In genomic region chr21:45541221-45542039, GRCh38 we compare ENCODE assay signal across 8 cellular contexts. TPM values are rescaled to one million over a fixed set of nuclear protein-coding genes. Genes with fewer than 3 reads are reported as not detected.
DNase-seq lines count a peak whose midpoint lies in the region; ATAC-seq and TF ChIP-seq lines count a peak whose summit lies in the region.

No MANE protein-coding gene starts in this region.

- H3K27ac Mint-ChIP-seq in activated naive CD8-positive, alpha-beta T cell treated with anti-CD3 and anti-CD28 coated beads, Interleukin-2, amount 50 U/mL, for 24 hours: peak overlapping the region; percentile 88

- no peaks in the 10 kb centered on the region for H3F3A ChIP-seq in SU-DHL-6 (ENCODE audit: insufficient read depth)

- TF ChIP-seq CTCF in SU-DHL-6 (IDR thresholded peaks at IDR 0.05; ENCODE audit: insufficient read depth, low read length, poor library complexity, severe bottlenecking) (no peak), right atrium auricular region (IDR thresholded peaks at IDR 0.05) (no peak), psoas muscle (IDR thresholded peaks at IDR 0.05) (no peak)

- H3K4me3 ChIP-seq in SU-DHL-6 (ENCODE audit: insufficient read depth, low read length, poor library complexity, severe bottlenecking) (peak overlapping the region; percentile 80), right atrium auricular region (peak overlapping the region; percentile 75 to 82), psoas muscle (peak overlapping the region; percentile 72)

- ATAC-seq in activated naive CD8-positive, alpha-beta T cell treated with anti-CD3 and anti-CD28 coated beads, Interleukin-2, amount 50 U/mL, for 24 hours: peak; percentile 80
- ATAC-seq in psoas muscle: peak; percentile 31 to 76 (median 65)
- ATAC-seq in HG02870 (IDR thresholded peaks at IDR 0.05; ENCODE audit: unreplicated experiment): no peak

- no peaks in the 10 kb centered on the region for H4K20me1 ChIP-seq in SU-DHL-6 (ENCODE audit: low read depth, low read length)

- peak; percentile 37 for DNase-seq in NCI-H1436 (lab: John Stamatoyannopoulos, UW)
- DNase-seq in NCI-H1436 treated with DMSO at 0.1 percent for 48 hours (lab: John Stamatoyannopoulos, UW): no peak
- DNase-seq in HuH-7 (ENCODE audit: low spot score): peak; percentile 87
- peak; percentile 85 for DNase-seq in activated naive CD8-positive, alpha-beta T cell treated with anti-CD3 and anti-CD28 coated beads, Interleukin-2, amount 50 U/mL, for 24 hours
- DNase-seq in right atrium auricular region (ENCODE audit: low spot score): peak; percentile 81
- DNase-seq in psoas muscle: peak; percentile 84 to 87

- H3K4me1 Mint-ChIP-seq in activated naive CD8-positive, alpha-beta T cell treated with anti-CD3 and anti-CD28 coated beads, Interleukin-2, amount 50 U/mL, for 24 hours: peaks cover 18% of the 10 kb centered on the region

- peaks cover 11% of the 10 kb centered on the region for H3K36me3 Mint-ChIP-seq in activated naive CD8-positive, alpha-beta T cell treated with anti-CD3 and anti-CD28 coated beads, Interleukin-2, amount 50 U/mL, for 24 hours (ENCODE audit: low read depth)

- no peaks in the 10 kb centered on the region for H3K27me3 ChIP-seq in SU-DHL-6 (ENCODE audit: low read length)
- H3K27me3 ChIP-seq in right atrium auricular region: no peaks in the 10 kb centered on the region
- H3K27me3 ChIP-seq in psoas muscle (ENCODE audit: insufficient read depth in 3 of 3, low read length in 2 of 3): no peaks in the 10 kb centered on the region

- WGBS in psoas muscle, 3 donors: 14 to 25% (median 24%) methylated on average over 32 to 50 of the region's 50 CpGs

- H2AFZ ChIP-seq in SU-DHL-6 (ENCODE audit: low read depth, low read length, severe bottlenecking): no peak overlapping the region

- H3K27me3 Mint-ChIP-seq in activated naive CD8-positive, alpha-beta T cell treated with anti-CD3 and anti-CD28 coated beads, Interleukin-2, amount 50 U/mL, for 24 hours: no peaks in the 10 kb centered on the region

- H3K4me3 Mint-ChIP-seq in activated naive CD8-positive, alpha-beta T cell treated with anti-CD3 and anti-CD28 coated beads, Interleukin-2, amount 50 U/mL, for 24 hours: peak overlapping the region; percentile 85

- H3K9me3 ChIP-seq in SU-DHL-6 (ENCODE audit: insufficient read depth, low read length) (no peaks in the 10 kb centered on the region), right atrium auricular region (no peaks in the 10 kb centered on the region), psoas muscle (no peaks in the 10 kb centered on the region)

- H3K27ac ChIP-seq in SU-DHL-6 (ENCODE audit: low read depth, low read length) (peak overlapping the region; percentile 67), right atrium auricular region (peak overlapping the region in 1 of 2 donors; percentile 61), psoas muscle (no peak overlapping the region)

- no peaks in the 10 kb centered on the region for H3K9me2 ChIP-seq in SU-DHL-6 (replicated peaks; ENCODE audit: insufficient read depth, low read length)

- intact Hi-C loops in psoas muscle (cut with DNase I): no loop called here

- peaks cover 47% of the 10 kb centered on the region for H3K79me2 ChIP-seq in SU-DHL-6 (ENCODE audit: insufficient read depth, low read length)

- H3K36me3 ChIP-seq in SU-DHL-6 (ENCODE audit: low read length) (no peaks in the 10 kb centered on the region), right atrium auricular region (no peaks in the 10 kb centered on the region), psoas muscle (ENCODE audit: insufficient read depth in 1 of 2, low read depth in 1 of 2) (no peaks in the 10 kb centered on the region)

- peak overlapping the region; percentile 91 for H3K4me2 ChIP-seq in SU-DHL-6 (ENCODE audit: low read depth, low read length, poor library complexity, severe bottlenecking)

- H3K9me3 Mint-ChIP-seq in activated naive CD8-positive, alpha-beta T cell treated with anti-CD3 and anti-CD28 coated beads, Interleukin-2, amount 50 U/mL, for 24 hours: no peaks in the 10 kb centered on the region

- peaks cover 0 to 21% of the 10 kb centered on the region in 2 donors for H3K4me1 ChIP-seq in right atrium auricular region
- peaks cover 5% of the 10 kb centered on the region for H3K4me1 ChIP-seq in psoas muscle

- H3K9ac ChIP-seq in SU-DHL-6 (ENCODE audit: low read length): peak overlapping the region; percentile 91

RNA-seq across cellular contexts. Expression of gene SLC19A1, which starts 0.8 kb away (rescaled TPM):
- 1 to 10 TPM; 2.2 to 5.3 TPM for total RNA-seq in right atrium auricular region
- 1 to 10 TPM; 1.4 to 2.8 (median 1.9) TPM for total RNA-seq in psoas muscle
- polyA plus RNA-seq in psoas muscle: 1 to 10 TPM; 2.3 to 3.8 (median 3.1) TPM
